22 cellular contexts compared by ENCODE assay signal in the genomic region with DNA sequence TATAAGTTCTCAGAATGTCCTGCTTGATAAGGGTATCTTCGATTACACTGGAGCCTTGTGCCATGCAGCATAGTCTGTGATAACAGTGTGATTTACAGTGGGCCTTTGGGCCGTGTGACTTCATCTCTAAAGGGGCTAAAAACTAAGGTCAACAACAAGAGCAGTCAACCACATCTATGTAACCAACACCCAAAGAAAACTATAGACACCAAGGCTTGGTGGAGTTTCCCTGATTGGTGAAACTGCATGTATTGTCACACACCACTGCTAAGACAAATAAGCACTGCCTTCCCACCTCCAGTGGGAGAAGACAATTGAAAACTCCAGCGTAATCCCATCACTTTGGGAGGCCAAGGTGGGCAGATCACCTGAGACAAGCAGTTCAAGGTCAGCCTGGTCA.
DNase-seq lines count a peak whose midpoint lies in the region; ATAC-seq, FAIRE-seq and TF ChIP-seq lines count a peak whose summit lies in the region.
"Had no signal": no experiment of that assay in that cellular context is flagged by ENCODE, and none has a peak within 500 bp of the region (broad histone marks: within the 10 kb centered on the region; RNA-seq: fewer than 3 reads in every experiment).

No MANE protein-coding gene starts in this region.

- no peak overlapping the region for H4K5ac ChIP-seq in H9 (ENCODE audit: insufficient read length, low read depth, low read length)

- H3T11ph ChIP-seq in H9 (ENCODE audit: low read length): no peak overlapping the region

- no peak overlapping the region for H2BK5ac ChIP-seq in H9 (ENCODE audit: insufficient read length, low read length)

- H3K4me2 ChIP-seq in H9 (ENCODE audit: insufficient read depth, insufficient read length, low read length): no peak overlapping the region
- no peak overlapping the region for H3K4me2 ChIP-seq in GM12878 (ENCODE audit: control insufficient read depth, insufficient read depth)
- H3K4me2 ChIP-seq: A549; BLaER1 treated with 17β-estradiol and CSF1 and Interleukin-3, amounts not matched to agents 10 nM and 100 nM had no signal

- H3K4me3 Mint-ChIP-seq in H9: no peak overlapping the region
- H3K4me3 Mint-ChIP-seq: B cell; CD4-positive, alpha-beta T cell; CD8-positive, alpha-beta T cell had no signal

- POLR2A ChIA-PET in GM12878 (lab: Charles Lee): no interaction called here

- H3K27me3 ChIP-seq in H9 (ENCODE audit: insufficient read depth, low read length) (no peaks in the 10 kb centered on the region), GM12878 (replicated peaks in 1 of 2; ENCODE audit: control insufficient read depth in 2 of 2, insufficient read depth in 2 of 2, low read length in 1 of 2) (no peaks in the 10 kb centered on the region), MG63 (no peaks in the 10 kb centered on the region)
- H3K27me3 ChIP-seq: BLaER1 treated with 17β-estradiol and CSF1 and Interleukin-3, amounts not matched to agents 10 nM and 100 nM had no signal

- H3K4ac ChIP-seq in H9 (ENCODE audit: low read depth, low read length): no peak overlapping the region

- intact Hi-C loops in GM12878 (cut with micrococcal nuclease; ENCODE audit: unreplicated experiment): no loop called here

- H3K36me3 Mint-ChIP-seq in H9 (ENCODE audit: insufficient read depth in 1 of 3, low read depth in 3 of 3): peaks cover 0 to 12% (median 0%) of the 10 kb centered on the region in 3 experiments; a peak in 3 of 7 replicates
- H3K36me3 Mint-ChIP-seq: CD8-positive, alpha-beta T cell had no signal

- no peak for TF ChIP-seq RAD21 in GM12878 (IDR thresholded peaks at IDR 0.05; ENCODE audit: insufficient read depth, low read depth, low read length)

- SMC1A ChIA-PET in GM12878 (lab: Charles Lee; ENCODE audit: uncharacterized antibody, unreplicated experiment): no interaction called here

- no peak overlapping the region for H2BK120ac ChIP-seq in H9 (ENCODE audit: low read depth, low read length, poor library complexity, severe bottlenecking)

- H3K27ac ChIP-seq in H9 (ENCODE audit: insufficient read length, low read depth, low read length) (no peak overlapping the region), GM12878 (ENCODE audit: control insufficient read depth, insufficient read depth) (no peak overlapping the region)
- H3K27ac ChIP-seq: 22Rv1; A549; BLaER1 treated with 17β-estradiol and CSF1 and Interleukin-3, amounts not matched to agents 10 nM and 100 nM; C4-2B had no signal

- H3K27me3 Mint-ChIP-seq in H9 (ENCODE audit: low read depth): no peaks in the 10 kb centered on the region
- H3K27me3 Mint-ChIP-seq: B cell; CD4-positive, alpha-beta T cell had no signal

- no peaks in the 10 kb centered on the region for H4K20me1 ChIP-seq in H9 (ENCODE audit: control insufficient read depth, insufficient read depth, insufficient read length)
- H4K20me1 ChIP-seq in GM12878 (ENCODE audit: control insufficient read depth, insufficient read depth): no peaks in the 10 kb centered on the region
- H4K20me1 ChIP-seq: BLaER1 treated with 17β-estradiol and CSF1 and Interleukin-3, amounts not matched to agents 10 nM and 100 nM had no signal

- H2BK20ac ChIP-seq in H9 (ENCODE audit: low read depth, low read length, poor library complexity, severe bottlenecking): no peak overlapping the region

- no peak overlapping the region for H2AK5ac ChIP-seq in H9 (ENCODE audit: insufficient read length, low read length)

- H3K4me1 ChIP-seq in H9 (ENCODE audit: insufficient read depth, low read length) (no peaks in the 10 kb centered on the region), GM12878 (ENCODE audit: control insufficient read depth, insufficient read depth, low read length) (no peaks in the 10 kb centered on the region)
- H3K4me1 ChIP-seq: A549; BLaER1 treated with 17β-estradiol and CSF1 and Interleukin-3, amounts not matched to agents 10 nM and 100 nM; Caco-2 had no signal

- H3K4me3 ChIP-seq in GM12878: no peak overlapping the region
- no peak overlapping the region for H3K4me3 ChIP-seq in MG63
- H3K4me3 ChIP-seq: A549; BLaER1 treated with 17β-estradiol and CSF1 and Interleukin-3, amounts not matched to agents 10 nM and 100 nM had no signal

- no peak overlapping the region for H3K18ac ChIP-seq in H9 (ENCODE audit: insufficient read length, low read depth, low read length)

- CTCF ChIA-PET in GM12878 (lab: Yijun Ruan, JAX): no interaction called here

- no peaks in the 10 kb centered on the region for H3K4me1 Mint-ChIP-seq in H9
- H3K4me1 Mint-ChIP-seq: B cell had no signal

- H2BK12ac ChIP-seq in H9 (ENCODE audit: insufficient read length, low read depth, low read length): no peak overlapping the region

- no peak overlapping the region for H3K23ac ChIP-seq in H9 (ENCODE audit: insufficient read length, low read depth, low read length)

- H3K23me2 ChIP-seq in H9 (ENCODE audit: insufficient read length, low read depth, low read length, poor library complexity, severe bottlenecking): no peaks in the 10 kb centered on the region

- no peak for TF ChIP-seq EP300 in GM12878 (IDR thresholded peaks at IDR 0.05; ENCODE audit: borderline replicate concordance in 1 of 2, control insufficient read depth in 1 of 2, low read depth in 2 of 2, low read length in 2 of 2)

- no peaks in the 10 kb centered on the region for H3K79me1 ChIP-seq in H9 (ENCODE audit: insufficient read depth, low read depth, low read length, poor library complexity, severe bottlenecking)

- H3K27ac Mint-ChIP-seq in H9: no peak overlapping the region
- H3K27ac Mint-ChIP-seq: B cell; CD4-positive, alpha-beta T cell; CD8-positive, alpha-beta T cell had no signal

- ATAC-seq in GM12878: peak; percentile 32
- ATAC-seq: A549; CD8-positive, alpha-beta T cell had no signal

- H2BK15ac ChIP-seq in H9 (ENCODE audit: low read depth, low read length): no peak overlapping the region

- in situ Hi-C loops in Caki2 (cut with HindIII; ENCODE audit: low pct_unique_long_range_greater_than_20kb, low sequenced_read_pairs) (no loop called here), GM12878 (cut with MboI) (no loop called here)

- no peaks in the 10 kb centered on the region for H3K9me3 ChIP-seq in H9 (ENCODE audit: control insufficient read depth, low read depth, low read length)
- no peaks in the 10 kb centered on the region for H3K9me3 ChIP-seq in GM12878 (replicated peaks; ENCODE audit: control insufficient read depth, insufficient read depth, low read length)
- H3K9me3 ChIP-seq in MG63: peaks cover 16% of the 10 kb centered on the region
- H3K9me3 ChIP-seq: Caco-2 had no signal

- WGBS in H9 (ENCODE audit: extremely low coverage, insufficient read length, low lambda C conversion rate): no CpG with 5 or more reads among the region's 3 CpGs
- 0% methylated on average over 3 of the region's 3 CpGs for WGBS in GM12878 (ENCODE audit: insufficient coverage, insufficient replicate concordance, low lambda C conversion rate, missing lambda C conversion rate)

- DNase-seq in Caki2 (ENCODE audit: low read depth) (peak; percentile 73), H9 (no peak), GM12878 (ENCODE audit: low read depth, low spot score) (no peak), left kidney (ENCODE audit: low read depth, low spot score) (peak; percentile 63), MG63 (no peak), midbrain (lab: John Stamatoyannopoulos, UW) (no peak), D341Med (ENCODE audit: low spot score) (no peak), mucosa of gallbladder (ENCODE audit: low spot score) (no peak)
- DNase-seq: AML-193; Caco-2; CD4-positive, alpha-beta T cell; CD8-positive, alpha-beta T cell; DND-41; EL; GDM1 had no signal

- TF ChIP-seq POLR2A in GM12878 (IDR thresholded peaks at IDR 0.05; ENCODE audit: low read depth, low read length): no peak

- TF ChIP-seq CTCF in H9 (conservative IDR thresholded peaks at IDR 0.05) (no peak), GM12878 (IDR thresholded peaks at IDR 0.05 in 2 of 3, conservative IDR thresholded peaks at IDR 0.05 in 1 of 3; ENCODE audit: control insufficient read depth in 2 of 3, extremely low read depth in 1 of 3, insufficient read depth in 1 of 3, low read depth in 3 of 3, low read length in 3 of 3) (no peak)

- H2AFZ ChIP-seq in H9 (ENCODE audit: low read length) (peak overlapping the region; percentile 22), GM12878 (ENCODE audit: control insufficient read depth, low read depth, low read length) (no peak overlapping the region)

- no TSS peak for BruUV-seq in GM12878 (replicated peaks; lab: Mats Ljungman, UMichigan)

- H3K14ac ChIP-seq in H9 (ENCODE audit: insufficient read depth, low read length): no peak overlapping the region

- H3K9me3 Mint-ChIP-seq in H9: peaks cover 4 to 8% of the 10 kb centered on the region in 2 experiments; a peak in 3 of 5 replicates

- H3K9ac ChIP-seq in H9 (ENCODE audit: extremely low read depth, insufficient read length, low read length) (no peak overlapping the region), GM12878 (ENCODE audit: control insufficient read depth, insufficient read depth, low read length) (no peak overlapping the region)
- H3K9ac ChIP-seq: BLaER1 treated with 17β-estradiol and CSF1 and Interleukin-3, amounts not matched to agents 10 nM and 100 nM had no signal

- RAD21 ChIA-PET in GM12878 (lab: Charles Lee; ENCODE audit: unreplicated experiment): no interaction called here

- no peak overlapping the region for H4K91ac ChIP-seq in H9 (ENCODE audit: insufficient read length, low read depth, low read length)

- no peaks in the 10 kb centered on the region for H3K79me2 ChIP-seq in H9 (ENCODE audit: insufficient read depth, low read length)
- no peaks in the 10 kb centered on the region for H3K79me2 ChIP-seq in GM12878 (ENCODE audit: control insufficient read depth, insufficient read depth, low read length)

- H4K8ac ChIP-seq in H9 (replicated peaks; ENCODE audit: insufficient read length, low read depth, low read length): no peak overlapping the region

- FAIRE-seq in GM12878 (lab: Jason Lieb, UNC): no peak
- FAIRE-seq: A549, D721Med, GM12891 had no signal

- H3K56ac ChIP-seq in H9 (ENCODE audit: insufficient read length, low read depth, low read length): no peak overlapping the region

- H3K36me3 ChIP-seq in GM12878 (ENCODE audit: control insufficient read depth in 2 of 2, insufficient read depth in 2 of 2, low read length in 1 of 2) (no peaks in the 10 kb centered on the region), MG63 (no peaks in the 10 kb centered on the region)
- H3K36me3 ChIP-seq: BLaER1 treated with 17β-estradiol and CSF1 and Interleukin-3, amounts not matched to agents 10 nM and 100 nM had no signal

TF ChIP-seq in GM12878, 131 proteins besides CTCF, POLR2A, EP300 and RAD21 (continues in another document):
- TF ChIP-seq, protein P1, sequence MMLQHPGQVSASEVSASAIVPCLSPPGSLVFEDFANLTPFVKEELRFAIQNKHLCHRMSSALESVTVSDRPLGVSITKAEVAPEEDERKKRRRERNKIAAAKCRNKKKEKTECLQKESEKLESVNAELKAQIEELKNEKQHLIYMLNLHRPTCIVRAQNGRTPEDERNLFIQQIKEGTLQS (IDR thresholded peaks at IDR 0.05; ENCODE audit: borderline replicate concordance, extremely low read depth, low read depth, low read length): no peak
- no peak for TF ChIP-seq SIX5 (IDR thresholded peaks at IDR 0.05; ENCODE audit: low read depth, low read length, severe bottlenecking)
- no peak for TF ChIP-seq FOXM1 (IDR thresholded peaks at IDR 0.05; ENCODE audit: low read depth, low read length)
- TF ChIP-seq RELA (IDR thresholded peaks at IDR 0.05; ENCODE audit: borderline replicate concordance, partially characterized antibody): no peak
- TF ChIP-seq NFYA (IDR thresholded peaks at IDR 0.05; ENCODE audit: borderline replicate concordance, low read depth, low read length): no peak
- no peak for TF ChIP-seq ZNF622 (IDR thresholded peaks at IDR 0.05)

Comparison
In these comparisons a context has a peak if more than half of its experiments do, and no peak if none do; other contexts are left out.
1. DNase-seq: peak in Caki2 (single experiment) and left kidney (single experiment); none in H9 (single experiment), GM12878 (single experiment), MG63 (single experiment), midbrain (single experiment), D341Med (single experiment) and mucosa of gallbladder (single experiment).